1 cellular context compared by ENCODE assay signal in the genomic region with DNA sequence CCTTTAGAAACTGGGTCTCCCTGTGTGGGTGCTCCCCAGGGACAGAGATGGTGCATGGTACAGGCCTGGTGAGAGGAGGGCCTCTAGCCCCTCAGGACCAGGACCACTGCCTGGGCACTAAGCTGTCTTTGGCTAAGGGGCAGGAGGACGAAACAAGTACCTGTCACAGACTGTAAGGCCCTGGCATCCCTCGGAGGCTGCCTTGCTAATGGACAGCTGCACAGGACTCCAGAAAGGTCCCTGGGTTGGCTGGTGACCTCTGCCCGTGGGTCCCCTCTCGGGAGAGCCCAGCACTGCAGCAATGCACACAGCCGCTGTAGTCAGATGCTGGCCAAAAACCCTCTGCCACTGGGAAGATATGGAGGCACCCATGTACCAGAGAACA.
TF ChIP-seq lines count a peak whose summit lies in the region.

No MANE protein-coding gene starts in this region.

TF ChIP-seq in A549, 52 proteins besides CTCF, POLR2A, EP300 and RAD21 (continued from another document):
- TF ChIP-seq, protein P1, sequence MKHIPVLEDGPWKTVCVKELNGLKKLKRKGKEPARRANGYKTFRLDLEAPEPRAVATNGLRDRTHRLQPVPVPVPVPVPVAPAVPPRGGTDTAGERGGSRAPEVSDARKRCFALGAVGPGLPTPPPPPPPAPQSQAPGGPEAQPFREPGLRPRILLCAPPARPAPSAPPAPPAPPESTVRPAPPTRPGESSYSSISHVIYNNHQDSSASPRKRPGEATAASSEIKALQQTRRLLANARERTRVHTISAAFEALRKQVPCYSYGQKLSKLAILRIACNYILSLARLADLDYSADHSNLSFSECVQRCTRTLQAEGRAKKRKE (CRISPR knock-in tag; IDR thresholded peaks at IDR 0.05; ENCODE audit: low read depth) = no peak
- TF ChIP-seq, protein P2, sequence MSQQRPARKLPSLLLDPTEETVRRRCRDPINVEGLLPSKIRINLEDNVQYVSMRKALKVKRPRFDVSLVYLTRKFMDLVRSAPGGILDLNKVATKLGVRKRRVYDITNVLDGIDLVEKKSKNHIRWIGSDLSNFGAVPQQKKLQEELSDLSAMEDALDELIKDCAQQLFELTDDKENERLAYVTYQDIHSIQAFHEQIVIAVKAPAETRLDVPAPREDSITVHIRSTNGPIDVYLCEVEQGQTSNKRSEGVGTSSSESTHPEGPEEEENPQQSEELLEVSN (IDR thresholded peaks at IDR 0.05; ENCODE audit: borderline replicate concordance, low read depth) = no peak
TF ChIP-seq in A549: peak in this region for 0.
